In the genomic region with DNA sequence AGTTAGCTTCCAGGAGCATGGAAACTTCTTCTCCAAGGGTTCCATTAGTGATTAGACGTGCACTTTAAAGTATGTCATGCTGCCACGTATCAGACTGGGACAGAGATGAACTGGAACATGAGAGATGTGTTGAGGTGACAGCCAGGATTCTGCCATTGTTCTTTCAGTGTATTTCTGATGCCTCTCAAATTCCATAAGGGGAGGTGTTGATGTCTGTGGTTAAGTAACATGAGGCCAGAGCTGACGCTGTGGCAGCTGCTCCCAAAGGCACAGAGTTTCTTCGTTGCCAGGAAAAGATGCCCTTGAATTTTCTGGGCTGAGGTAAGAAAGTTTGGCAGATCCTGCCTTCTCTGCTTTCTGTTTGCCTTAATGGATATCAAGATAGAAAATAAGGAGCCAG, we compare ENCODE assay signal across 23 cellular contexts. TPM values are rescaled to one million over a fixed set of nuclear protein-coding genes. Genes with fewer than 3 reads are reported as not detected.
DNase-seq lines count a peak whose midpoint lies in the region; ATAC-seq, FAIRE-seq and TF ChIP-seq lines count a peak whose summit lies in the region.
"Had no signal": no experiment of that assay in that cellular context is flagged by ENCODE, and none has a peak within 500 bp of the region (broad histone marks: within the 10 kb centered on the region; RNA-seq: fewer than 3 reads in every experiment).

No MANE protein-coding gene starts in this region.

- H3K36me3 Mint-ChIP-seq in MCF 10A (ENCODE audit: insufficient read depth, unreplicated experiment) (no peaks in the 10 kb centered on the region), astrocyte (ENCODE audit: low read depth, unreplicated experiment) (no peaks in the 10 kb centered on the region), glutamatergic neuron (ENCODE audit: unreplicated experiment) (no peaks in the 10 kb centered on the region)

- DNase-seq in MCF 10A (ENCODE audit: unreplicated experiment): peak; percentile 36
- DNase-seq in breast epithelium (ENCODE audit: low spot score in 2 of 2): no peak
- DNase-seq in astrocyte (ENCODE audit: low read depth): peak; percentile 16
- no peak for DNase-seq in right atrium auricular region (ENCODE audit: low spot score)
- DNase-seq in glutamatergic neuron: no peak
- DNase-seq in OCI-M1 (lab: John Stamatoyannopoulos, UW): no peak
- DNase-seq in esophagus squamous epithelium (lab: John Stamatoyannopoulos, UW): no peak
- DNase-seq: activated gamma-delta T cell; effector CD8-positive, alpha-beta T cell; NCI-H1436 treated with DMSO at 0.1 percent for 48 hours; stimulated activated CD4-positive, alpha-beta T cell treated with anti-CD3 and anti-CD28 coated beads, Interleukin-2, amount 100 ng/mL, for 48 hours; stomach; upper lobe of left lung had no signal

- H3K27me3 ChIP-seq in breast epithelium (no peaks in the 10 kb centered on the region), astrocyte (ENCODE audit: insufficient read depth, low read length) (peaks cover 4% of the 10 kb centered on the region), right atrium auricular region (no peaks in the 10 kb centered on the region), esophagus squamous epithelium (no peaks in the 10 kb centered on the region)
- H3K27me3 ChIP-seq: stomach, upper lobe of left lung had no signal

- TF ChIP-seq POLR2A in breast epithelium (IDR thresholded peaks at IDR 0.05): no peak
- no peak for TF ChIP-seq POLR2A in esophagus squamous epithelium (IDR thresholded peaks at IDR 0.05)

- H3K4me3 ChIP-seq in breast epithelium: no peak overlapping the region
- no peak overlapping the region for H3K4me3 ChIP-seq in astrocyte (ENCODE audit: insufficient read depth, low read depth, low read length)
- no peak overlapping the region for H3K4me3 ChIP-seq in right atrium auricular region
- no peak overlapping the region for H3K4me3 ChIP-seq in esophagus squamous epithelium
- H3K4me3 ChIP-seq: lung, skin epidermis, stomach, upper lobe of left lung had no signal

- H2AFZ ChIP-seq in astrocyte (ENCODE audit: low read depth, low read length): no peak overlapping the region

- TF ChIP-seq CTCF in MCF 10A (IDR thresholded peaks at IDR 0.05; ENCODE audit: unreplicated experiment): no peak
- TF ChIP-seq CTCF in breast epithelium (IDR thresholded peaks at IDR 0.05): no peak
- TF ChIP-seq CTCF in astrocyte (IDR thresholded peaks at IDR 0.05; ENCODE audit: insufficient read depth, low read depth, low read length): no peak
- no peak for TF ChIP-seq CTCF in right atrium auricular region (IDR thresholded peaks at IDR 0.05)
- TF ChIP-seq CTCF in glutamatergic neuron (IDR thresholded peaks at IDR 0.05; ENCODE audit: partially characterized antibody, unreplicated experiment): no peak
- TF ChIP-seq CTCF in esophagus squamous epithelium (IDR thresholded peaks at IDR 0.05): no peak

- no TSS peak for BruUV-seq in MCF 10A (replicated peaks; lab: Mats Ljungman, UMichigan)

- H3K4me1 ChIP-seq in breast epithelium (no peaks in the 10 kb centered on the region), astrocyte (ENCODE audit: insufficient read depth, low read length) (no peaks in the 10 kb centered on the region), right atrium auricular region (peaks cover 0 to 11% of the 10 kb centered on the region in 2 donors), esophagus squamous epithelium (no peaks in the 10 kb centered on the region)
- H3K4me1 ChIP-seq: stomach had no signal

- H3K27ac ChIP-seq in breast epithelium (no peak overlapping the region), astrocyte (ENCODE audit: low read depth, low read length) (no peak overlapping the region), right atrium auricular region (peak overlapping the region; percentile 87 to 97), esophagus squamous epithelium (no peak overlapping the region)
- H3K27ac ChIP-seq: skin epidermis, stomach, upper lobe of left lung had no signal

- intact Hi-C loops in MCF 10A (cut with micrococcal nuclease): no loop called here
- intact Hi-C loops in breast epithelium (cut with DNase I; ENCODE audit: low total_unique reads): no loop called here
- intact Hi-C loops in esophagus squamous epithelium (cut with DNase I): no loop called here

- H3K36me3 ChIP-seq in breast epithelium (no peaks in the 10 kb centered on the region), astrocyte (ENCODE audit: insufficient read depth, low read length) (no peaks in the 10 kb centered on the region), right atrium auricular region (no peaks in the 10 kb centered on the region), esophagus squamous epithelium (no peaks in the 10 kb centered on the region)
- H3K36me3 ChIP-seq: stomach, upper lobe of left lung had no signal

- H3K4me3 Mint-ChIP-seq in MCF 10A (ENCODE audit: unreplicated experiment) (no peak overlapping the region), astrocyte (ENCODE audit: unreplicated experiment) (no peak overlapping the region), glutamatergic neuron (ENCODE audit: unreplicated experiment) (no peak overlapping the region)
- H3K4me3 Mint-ChIP-seq: central memory CD8-positive, alpha-beta T cell had no signal

- no peak overlapping the region for H3K9ac ChIP-seq in astrocyte (ENCODE audit: low read length)

- FAIRE-seq in astrocyte (lab: Jason Lieb, UNC): no peak
- FAIRE-seq: A204.1, GM12892, H54 had no signal

- CTCF ChIA-PET in MCF 10A (lab: Yijun Ruan, JAX): interaction anchor here (0.6 to 0.7 kb wide), 2 partner anchors 44 to 99 kb away, joined by 3 read pairs; no protein-coding TSS in a partner anchor

- no peaks in the 10 kb centered on the region for H3K27me3 Mint-ChIP-seq in MCF 10A (ENCODE audit: insufficient read depth, unreplicated experiment)
- peaks cover 16% of the 10 kb centered on the region for H3K27me3 Mint-ChIP-seq in astrocyte (ENCODE audit: low read depth, unreplicated experiment)
- no peaks in the 10 kb centered on the region for H3K27me3 Mint-ChIP-seq in glutamatergic neuron (ENCODE audit: unreplicated experiment)

- POLR2A ChIA-PET in MCF 10A (lab: Yijun Ruan, JAX): no interaction called here

- no peaks in the 10 kb centered on the region for H3K9me3 ChIP-seq in breast epithelium
- no peaks in the 10 kb centered on the region for H3K9me3 ChIP-seq in astrocyte (ENCODE audit: insufficient read depth, low read depth, low read length)
- no peaks in the 10 kb centered on the region for H3K9me3 ChIP-seq in right atrium auricular region
- H3K9me3 ChIP-seq in esophagus squamous epithelium: no peaks in the 10 kb centered on the region
- H3K9me3 ChIP-seq: stomach, upper lobe of left lung had no signal

- H3K27ac Mint-ChIP-seq in MCF 10A (ENCODE audit: low read depth, unreplicated experiment) (no peak overlapping the region), astrocyte (ENCODE audit: unreplicated experiment) (no peak overlapping the region), glutamatergic neuron (ENCODE audit: unreplicated experiment) (no peak overlapping the region)

- no peak overlapping the region for H3K4me2 ChIP-seq in astrocyte (ENCODE audit: low read length)

- H3K9me3 Mint-ChIP-seq in MCF 10A (ENCODE audit: unreplicated experiment): no peaks in the 10 kb centered on the region
- H3K9me3 Mint-ChIP-seq in astrocyte (ENCODE audit: unreplicated experiment): no peaks in the 10 kb centered on the region
- no peaks in the 10 kb centered on the region for H3K9me3 Mint-ChIP-seq in glutamatergic neuron (ENCODE audit: unreplicated experiment)
- H3K9me3 Mint-ChIP-seq: central memory CD8-positive, alpha-beta T cell had no signal

- WGBS in esophagus squamous epithelium, 2 donors: 60 to 66% methylated on average over 4 of the region's 4 CpGs

- H4K20me1 ChIP-seq in astrocyte (ENCODE audit: insufficient read depth, low read length): no peaks in the 10 kb centered on the region

- no peak for ATAC-seq in HG03521 (IDR thresholded peaks at IDR 0.05; ENCODE audit: unreplicated experiment)
- ATAC-seq: esophagus mucosa had no signal

- H3K79me2 ChIP-seq in astrocyte (ENCODE audit: insufficient read depth, low read length): no peaks in the 10 kb centered on the region

- H3K4me1 Mint-ChIP-seq in MCF 10A (ENCODE audit: insufficient read depth, unreplicated experiment) (peaks cover 25% of the 10 kb centered on the region), astrocyte (ENCODE audit: low read depth, unreplicated experiment) (peaks cover 16% of the 10 kb centered on the region), glutamatergic neuron (ENCODE audit: low read depth, unreplicated experiment) (peaks cover 3% of the 10 kb centered on the region)

RNA-seq across cellular contexts. Expression of gene CHGB, which starts 24.5 kb away (rescaled TPM):
- total RNA-seq in MCF 10A (2022): 9.3 and 10.0 TPM in 2 replicates
- total RNA-seq in breast epithelium: not detected
- 3.8 and 4.0 TPM in 2 replicates for total RNA-seq in astrocyte
- total RNA-seq in right atrium auricular region: 100 to 1,000 TPM in 1 of 2 donors, 10 to 100 TPM in 1; 70.5 to 118 TPM
- 47.4 TPM for total RNA-seq in glutamatergic neuron (ENCODE audit: unreplicated experiment)
- total RNA-seq in esophagus squamous epithelium: under 1 TPM in 1 of 4 donors, not detected in 3; 0.44 TPM
- total RNA-seq: NCI-H460, osteoblast had no signal

Comparison
In these comparisons a context has a peak if more than half of its experiments do, and no peak if none do; other contexts are left out.
1. DNase-seq: peak in MCF 10A (single experiment) and astrocyte (single experiment); none in breast epithelium (0 of 2), right atrium auricular region (single experiment), glutamatergic neuron (single experiment), OCI-M1 (single experiment) and esophagus squamous epithelium (single experiment).
2. H3K27ac ChIP-seq: peak in right atrium auricular region (2 of 2); none in breast epithelium (0 of 2), astrocyte (single experiment) and esophagus squamous epithelium (0 of 4).